Comparison of ENCODE assay signal across 13 cellular contexts in genomic region chr21:44351535-44352252, GRCh38.
"Had no signal": no experiment of that assay in that cellular context is flagged by ENCODE, and none has a peak within 500 bp of the region (broad histone marks: within the 10 kb centered on the region; RNA-seq: fewer than 3 reads in every experiment).

No MANE protein-coding gene starts in this region.

- ATAC-seq: activated CD8-positive, alpha-beta memory T cell treated with anti-CD3 and anti-CD28 coated beads, Interleukin-2, amount 10 ng/mL, durations not matched to agents 7 days and 5 days; foreskin keratinocyte; mucosa of descending colon; pancreas had no signal

- H3K9me3 Mint-ChIP-seq: activated T-cell treated with anti-CD3 and anti-CD28 coated beads, Interleukin-2, amount 50 U/mL, for 24 hours; nephron progenitor cell had no signal

- H3K9me3 ChIP-seq: esophagus squamous epithelium, mucosa of descending colon, pancreas, thyroid gland, uterus had no signal

- H3K36me3 ChIP-seq: esophagus squamous epithelium, pancreas, thyroid gland, uterus had no signal

- DNase-seq: activated CD4-positive, alpha-beta T cell treated with anti-CD3 and anti-CD28 coated beads, Interleukin-2, amount 50 U/mL, for 4 hours; activated CD8-positive, alpha-beta memory T cell treated with anti-CD3 and anti-CD28 coated beads, Interleukin-2, amount 10 ng/mL, durations not matched to agents 7 days and 5 days; activated effector memory CD4-positive, alpha-beta T cell treated with anti-CD3 and anti-CD28 coated beads, Interleukin-2, amount 50 U/mL, for 16 hours; activated T-cell treated with anti-CD3 and anti-CD28 coated beads, Interleukin-2, amount 50 U/mL, for 24 hours; esophagus squamous epithelium; foreskin keratinocyte; nephron progenitor cell; pancreas; stimulated activated CD4-positive, alpha-beta T cell treated with anti-CD3 and anti-CD28 coated beads, Interleukin-4, amount 100 ng/mL, for 4 hours; T-helper 2 cell; thyroid gland; uterus had no signal

- H3K4me1 ChIP-seq: foreskin keratinocyte, pancreas, uterus had no signal

- H3K4me3 ChIP-seq: mucosa of descending colon, pancreas, thyroid gland, uterus had no signal

- H3K4me3 Mint-ChIP-seq: activated CD8-positive, alpha-beta memory T cell treated with anti-CD3 and anti-CD28 coated beads, Interleukin-2, amount 10 ng/mL, durations not matched to agents 7 days and 5 days; nephron progenitor cell had no signal

- H3K27ac ChIP-seq: foreskin keratinocyte, thyroid gland, uterus had no signal
